ENCODE assay signal across 18 cellular contexts in genomic region chr15:35880896-35881295, GRCh38.
DNase-seq lines count a peak whose midpoint lies in the region; ATAC-seq and TF ChIP-seq lines count a peak whose summit lies in the region.
"Had no signal": no experiment of that assay in that cellular context is flagged by ENCODE, and none has a peak within 500 bp of the region (broad histone marks: within the 10 kb centered on the region; RNA-seq: fewer than 3 reads in every experiment).

No MANE protein-coding gene starts in this region.

- TF ChIP-seq CTCF in mammary epithelial cell (conservative IDR thresholded peaks at IDR 0.05 in 1 of 2, IDR thresholded peaks at IDR 0.05 in 1 of 2; ENCODE audit: extremely low read depth in 1 of 2, insufficient read depth in 1 of 2, low read depth in 1 of 2, low read length in 2 of 2) (no peak), foreskin keratinocyte (conservative IDR thresholded peaks at IDR 0.05) (no peak)

- DNase-seq in HPDE6-E6E7 (ENCODE audit: extremely low spot score) (peak; percentile 25), RKO (ENCODE audit: low spot score) (peak; percentile 1), mammary epithelial cell (peak; percentile 66), foreskin keratinocyte (peak; percentile 64 to 79), RPMI8226 (no peak), NCI-H2171 (lab: John Stamatoyannopoulos, UW) (no peak)
- DNase-seq: 8988T; Calu3; CD8-positive, alpha-beta T cell; DMS79 treated with DMSO at 0.1 percent for 48 hours; GF-D8; GOT3; H7; HFFc6; IMR-90 had no signal

- CTCF ChIA-PET in mammary epithelial cell (lab: Charles Lee; ENCODE audit: low non-redundant PET) = no interaction called here

- H2AFZ ChIP-seq in mammary epithelial cell (ENCODE audit: low read depth, low read length) = no peak overlapping the region

- no peaks in the 10 kb centered on the region for H3K27me3 ChIP-seq in mammary epithelial cell (ENCODE audit: insufficient read depth, low read length)
- no peaks in the 10 kb centered on the region for H3K27me3 ChIP-seq in foreskin keratinocyte
- H3K27me3 ChIP-seq: BLaER1 had no signal

- H3K27ac ChIP-seq in mammary epithelial cell (ENCODE audit: insufficient read depth, low read depth, low read length) (no peak overlapping the region), foreskin keratinocyte (no peak overlapping the region)
- H3K27ac ChIP-seq: BLaER1 had no signal

- intact Hi-C loops in mammary epithelial cell (cut with micrococcal nuclease) = loop anchor here (10.0 kb wide), 1 partner anchor 186 kb away; no protein-coding TSS in a partner anchor

- in situ Hi-C loops in mammary epithelial cell (cut with MboI; ENCODE audit: low sequenced_read_pairs in 2 of 2) = loop anchor here in 1 of 2 donors (25.0 kb wide), 1 partner anchor 319 kb away; no protein-coding TSS in a partner anchor

- H3K4me3 ChIP-seq in mammary epithelial cell (replicated peaks in 1 of 3; ENCODE audit: insufficient read depth in 1 of 3, low read depth in 2 of 3, low read length in 3 of 3) = no peak overlapping the region
- H3K4me3 ChIP-seq: BLaER1 had no signal

- dilution Hi-C loops in mammary epithelial cell (cut with HindIII; ENCODE audit: low sequenced_read_pairs) = no loop called here

- no TSS peak for BruUV-seq in mammary epithelial cell (replicated peaks; lab: Mats Ljungman, UMichigan)

- no peak overlapping the region for H3K4me2 ChIP-seq in mammary epithelial cell (ENCODE audit: insufficient read depth, low read depth, low read length)
- H3K4me2 ChIP-seq: BLaER1 had no signal

- H3K9ac ChIP-seq in mammary epithelial cell (ENCODE audit: insufficient read depth, low read length) = no peak overlapping the region
- H3K9ac ChIP-seq: BLaER1 had no signal

- WGBS in mammary epithelial cell (ENCODE audit: low coverage, missing lambda C conversion rate) = 46% methylated on average over 3 of the region's 3 CpGs

- H4K20me1 ChIP-seq in mammary epithelial cell (ENCODE audit: insufficient read depth, low read length) = no peaks in the 10 kb centered on the region
- H4K20me1 ChIP-seq: BLaER1 had no signal

- H3K4me1 ChIP-seq in mammary epithelial cell (ENCODE audit: insufficient read depth, low read length) = peaks cover 11% of the 10 kb centered on the region
- H3K4me1 ChIP-seq in foreskin keratinocyte = peaks cover under 1% of the 10 kb centered on the region
- H3K4me1 ChIP-seq: BLaER1 had no signal

- ATAC-seq in foreskin keratinocyte = peak; percentile 79
- no peak for ATAC-seq in HG02852 (IDR thresholded peaks at IDR 0.05; ENCODE audit: unreplicated experiment)
- ATAC-seq: CD8-positive, alpha-beta T cell; HCT116 had no signal

- no peaks in the 10 kb centered on the region for H3K36me3 ChIP-seq in mammary epithelial cell (ENCODE audit: insufficient read depth, low read length)
- H3K36me3 ChIP-seq: BLaER1 had no signal

- no peaks in the 10 kb centered on the region for H3K9me3 ChIP-seq in mammary epithelial cell (replicated peaks; ENCODE audit: insufficient read depth, low read length)
- H3K9me3 ChIP-seq: BLaER1 had no signal

- no peaks in the 10 kb centered on the region for H3K79me2 ChIP-seq in mammary epithelial cell (ENCODE audit: insufficient read depth, low read length)

Comparison
In these comparisons a context has a peak if more than half of its experiments do, and no peak if none do; other contexts are left out.
1. DNase-seq: peak in HPDE6-E6E7 (single experiment), RKO (single experiment), mammary epithelial cell (single experiment) and foreskin keratinocyte (2 of 2); none in RPMI8226 (single experiment) and NCI-H2171 (single experiment).